In the genomic region with DNA sequence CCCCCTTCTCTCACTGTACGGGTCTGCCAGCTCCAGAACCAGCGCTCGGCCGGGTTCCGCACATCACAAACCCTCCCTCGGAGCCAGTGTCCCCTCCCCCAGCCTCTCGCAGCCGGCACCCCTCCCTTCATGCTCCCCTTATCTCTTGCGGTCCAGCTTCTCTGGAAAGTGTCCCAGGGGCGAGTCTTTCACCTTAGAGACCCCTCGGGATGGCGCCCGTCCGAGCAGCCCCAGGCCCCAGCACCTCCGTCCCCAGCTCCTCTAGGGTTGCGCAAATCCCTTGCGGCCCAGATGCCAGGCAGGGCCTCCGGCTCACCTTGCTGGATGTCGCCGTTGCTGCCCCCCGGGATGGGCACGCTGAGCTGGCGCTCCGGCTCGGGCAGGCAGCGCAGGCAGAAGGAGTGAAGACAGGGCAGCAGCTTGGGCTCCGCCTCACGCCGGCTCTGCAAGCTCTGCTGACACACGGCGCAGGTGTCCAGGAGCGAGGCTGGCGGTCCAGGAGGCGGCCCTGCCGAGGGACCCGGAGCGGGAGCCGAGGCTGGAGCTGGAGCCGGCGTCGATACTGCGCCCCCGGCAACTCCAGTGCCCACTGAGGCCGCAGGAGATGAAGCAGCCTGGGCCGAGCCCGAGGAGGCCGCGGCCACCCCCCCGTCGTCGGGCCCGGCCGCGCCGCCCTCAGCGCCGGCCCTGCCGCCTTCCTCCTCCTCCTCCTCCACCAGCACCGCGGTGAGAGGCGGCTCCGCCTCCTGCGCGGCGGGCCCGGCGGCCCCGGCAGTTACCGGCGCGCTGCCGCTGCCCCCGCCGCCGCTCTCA, we compare ENCODE assay signal across 8 cellular contexts. TPM values are rescaled to one million over a fixed set of nuclear protein-coding genes. Genes with fewer than 3 reads are reported as not detected.
A peak's percentile ranks its signal among the peaks of the same experiment; 100 is the strongest.
DNase-seq lines count a peak whose midpoint lies in the region; ATAC-seq and TF ChIP-seq lines count a peak whose summit lies in the region.

No MANE protein-coding gene starts in this region.

- H3K4me1 ChIP-seq in neuron (ENCODE audit: insufficient read depth, low read length) (peaks cover 18% of the 10 kb centered on the region), upper lobe of right lung (peaks cover 42% of the 10 kb centered on the region)

- CTCF ChIA-PET in AG04450 (lab: Charles Lee), result no interaction called here

- intact Hi-C loops in upper lobe of right lung (cut with DNase I), result no loop called here

- H3K27ac ChIP-seq in AG04450 (ENCODE audit: low read depth, low read length) (peak overlapping the region; percentile 39), upper lobe of right lung (peak overlapping the region; percentile 98)

- TF ChIP-seq CTCF in AG04450 (IDR thresholded peaks at IDR 0.05; ENCODE audit: low read depth, low read length), result no peak
- no peak for TF ChIP-seq CTCF in foreskin fibroblast (IDR thresholded peaks at IDR 0.05; ENCODE audit: low read depth, low read length)
- no peak for TF ChIP-seq CTCF in upper lobe of right lung (IDR thresholded peaks at IDR 0.05)

- peaks cover 16% of the 10 kb centered on the region for H3K36me3 ChIP-seq in neuron (ENCODE audit: insufficient read depth, low read length)
- no peaks in the 10 kb centered on the region for H3K36me3 ChIP-seq in upper lobe of right lung

- DNase-seq in AG04450 (ENCODE audit: low read depth, low spot score) (no peak), NOMO-1 treated with DMSO at 0.1 percent for 48 hours (lab: John Stamatoyannopoulos, UW; ENCODE audit: unreplicated experiment) (peak; percentile 42), foreskin fibroblast (peak; percentile 20 to 78), upper lobe of right lung (peak; percentile 79)
- peak; percentile 58 to 69 for DNase-seq in activated T-cell treated with anti-CD3 and anti-CD28 coated beads, Interleukin-2, amount 50 U/mL, for 48 hours

- H2AFZ ChIP-seq in neuron (ENCODE audit: low read depth, low read length), result peak overlapping the region; percentile 69

- H3K9me3 ChIP-seq in AG04450 (ENCODE audit: control insufficient read depth, insufficient read depth, low read length), result peaks cover 4% of the 10 kb centered on the region; the same call in 1 of the 2 replicates
- no peaks in the 10 kb centered on the region for H3K9me3 ChIP-seq in neuron (ENCODE audit: low read length)
- H3K9me3 ChIP-seq in upper lobe of right lung, result no peaks in the 10 kb centered on the region

- POLR2A ChIA-PET in AG04450 (lab: Yijun Ruan, JAX), result no interaction called here

- ATAC-seq in GM18868 (IDR thresholded peaks at IDR 0.05; ENCODE audit: unreplicated experiment) (peak; percentile 50), HG03066 (IDR thresholded peaks at IDR 0.05; ENCODE audit: low read depth, unreplicated experiment) (peak; percentile 57), upper lobe of right lung (peak; percentile 79)

- peaks cover 3% of the 10 kb centered on the region for H3K27me3 ChIP-seq in AG04450 (ENCODE audit: control insufficient read depth, insufficient read depth, low read length)
- H3K27me3 ChIP-seq in neuron (ENCODE audit: insufficient read depth, low read length), result no peaks in the 10 kb centered on the region
- no peaks in the 10 kb centered on the region for H3K27me3 ChIP-seq in upper lobe of right lung

- H3K4me3 ChIP-seq in AG04450 (ENCODE audit: low read depth, low read length), result peak overlapping the region; percentile 98
- peak overlapping the region; percentile 91 to 93 for H3K4me3 ChIP-seq in foreskin fibroblast (ENCODE audit: low read depth in 1 of 2, low read length in 2 of 2)
- H3K4me3 ChIP-seq in neuron (ENCODE audit: low read length), result peak overlapping the region; percentile 100
- peak overlapping the region; percentile 99 for H3K4me3 ChIP-seq in upper lobe of right lung

RNA-seq across cellular contexts. Expression of a gene that starts 0.6 kb away (rescaled TPM):
- 21.1 and 22.2 TPM in 2 replicates for polyA plus RNA-seq in AG04450 (2011; rRNA removed)
- polyA minus RNA-seq in AG04450 (2011; rRNA and poly(A)+ RNA removed), result 23.0 and 29.2 TPM in 2 replicates
- 37.3 TPM for total RNA-seq in upper lobe of right lung
